13 cellular contexts compared by ENCODE assay signal in the genomic region with DNA sequence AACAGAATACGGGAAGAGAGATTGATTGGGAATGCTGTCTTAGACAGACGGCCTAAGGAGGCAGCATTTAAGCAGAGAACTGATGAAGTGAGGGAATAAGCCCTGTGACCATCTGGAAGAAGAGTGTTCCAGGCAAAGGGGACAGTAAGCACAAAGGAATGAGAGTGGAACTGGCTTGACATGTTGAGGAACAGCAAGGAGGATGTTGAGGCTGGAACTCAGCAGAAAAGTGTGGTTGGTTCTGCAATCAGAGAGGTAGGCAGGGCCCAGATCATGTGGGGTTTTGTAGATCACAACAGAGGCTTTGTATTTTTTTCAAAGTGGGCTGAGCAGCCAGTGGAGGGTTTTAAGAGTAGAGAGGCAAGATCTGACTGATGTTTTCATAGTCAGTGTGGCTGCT.
A peak's percentile ranks its signal among the peaks of the same experiment; 100 is the strongest.
DNase-seq lines count a peak whose midpoint lies in the region; TF ChIP-seq lines count a peak whose summit lies in the region.
"Had no signal": no experiment of that assay in that cellular context is flagged by ENCODE, and none has a peak within 500 bp of the region (broad histone marks: within the 10 kb centered on the region; RNA-seq: fewer than 3 reads in every experiment).

No MANE protein-coding gene starts in this region.

- no peaks in the 10 kb centered on the region for H3K9me3 Mint-ChIP-seq in neural progenitor cell
- no peaks in the 10 kb centered on the region for H3K9me3 Mint-ChIP-seq in activated CD4-positive, alpha-beta T cell treated with anti-CD3 and anti-CD28 coated beads, Interleukin-2, amount 10 ng/mL, durations not matched to agents 7 days and 5 days
- H3K9me3 Mint-ChIP-seq: CD8-positive, alpha-beta memory T cell; IgD-negative memory B cell had no signal

- no peaks in the 10 kb centered on the region for H3K36me3 Mint-ChIP-seq in neural progenitor cell
- H3K36me3 Mint-ChIP-seq in activated CD4-positive, alpha-beta T cell treated with anti-CD3 and anti-CD28 coated beads, Interleukin-2, amount 10 ng/mL, durations not matched to agents 7 days and 5 days (ENCODE audit: low read depth) = no peaks in the 10 kb centered on the region
- H3K36me3 Mint-ChIP-seq: CD8-positive, alpha-beta memory T cell; IgD-negative memory B cell had no signal

- no peak overlapping the region for H3K4me3 Mint-ChIP-seq in neural progenitor cell
- H3K4me3 Mint-ChIP-seq in activated CD4-positive, alpha-beta T cell treated with anti-CD3 and anti-CD28 coated beads, Interleukin-2, amount 10 ng/mL, durations not matched to agents 7 days and 5 days = no peak overlapping the region
- H3K4me3 Mint-ChIP-seq: CD8-positive, alpha-beta memory T cell; IgD-negative memory B cell had no signal

- no peak overlapping the region for H3K9ac ChIP-seq in neural progenitor cell

- H3K27ac ChIP-seq in neural progenitor cell = no peak overlapping the region
- no peak overlapping the region for H3K27ac ChIP-seq in coronary artery
- H3K27ac ChIP-seq in left ventricle myocardium inferior (replicated peaks) = no peak overlapping the region

- no peaks in the 10 kb centered on the region for H3F3A ChIP-seq in neural progenitor cell (ENCODE audit: low read depth)

- no peaks in the 10 kb centered on the region for H3K79me2 ChIP-seq in neural progenitor cell (ENCODE audit: low read depth)

- H3K4me3 ChIP-seq in epithelial cell of esophagus (ENCODE audit: low read length) = no peak overlapping the region
- no peak overlapping the region for H3K4me3 ChIP-seq in neural progenitor cell
- H3K4me3 ChIP-seq in coronary artery = no peak overlapping the region
- no peak overlapping the region for H3K4me3 ChIP-seq in left ventricle myocardium inferior

- H3K36me3 ChIP-seq in neural progenitor cell (no peaks in the 10 kb centered on the region), left ventricle myocardium inferior (no peaks in the 10 kb centered on the region)

- H3K27me3 Mint-ChIP-seq in neural progenitor cell (ENCODE audit: insufficient read depth, low read depth) = no peaks in the 10 kb centered on the region
- no peaks in the 10 kb centered on the region for H3K27me3 Mint-ChIP-seq in activated CD4-positive, alpha-beta T cell treated with anti-CD3 and anti-CD28 coated beads, Interleukin-2, amount 10 ng/mL, durations not matched to agents 7 days and 5 days
- H3K27me3 Mint-ChIP-seq: IgD-negative memory B cell had no signal

- TF ChIP-seq CTCF in epithelial cell of esophagus (IDR thresholded peaks at IDR 0.05; ENCODE audit: insufficient read depth, low read depth, low read length, missing control alignments) (no peak), neural progenitor cell (IDR thresholded peaks at IDR 0.05) (no peak), coronary artery (IDR thresholded peaks at IDR 0.05) (no peak), left ventricle myocardium inferior (IDR thresholded peaks at IDR 0.05; ENCODE audit: borderline replicate concordance) (no peak)

- DNase-seq in AG20443 (ENCODE audit: low spot score) (peak; percentile 39), HT1080 (ENCODE audit: low read depth) (peak; percentile 40), epithelial cell of esophagus (ENCODE audit: low read depth) (peak; percentile 58), neural progenitor cell (ENCODE audit: low spot score) (no peak), coronary artery (ENCODE audit: low spot score) (no peak), left ventricle myocardium inferior (no peak), iPS-NIHi11 (ENCODE audit: low spot score) (no peak)
- DNase-seq in activated CD4-positive, alpha-beta T cell treated with anti-CD3 and anti-CD28 coated beads, Interleukin-2, amount 10 ng/mL, durations not matched to agents 7 days and 5 days = no peak
- DNase-seq: CD8-positive, alpha-beta memory T cell; NCI-H146; NCI-H69; SHP77 had no signal

- POLR2A ChIA-PET in activated CD4-positive, alpha-beta T cell treated with anti-CD3 and anti-CD28 coated beads, Interleukin-2, amount 10 ng/mL, durations not matched to agents 7 days and 5 days (lab: Charles Lee) = no interaction called here

- no peaks in the 10 kb centered on the region for H3K4me1 ChIP-seq in neural progenitor cell
- H3K4me1 ChIP-seq in left ventricle myocardium inferior = no peaks in the 10 kb centered on the region

- CTCF ChIA-PET in activated CD4-positive, alpha-beta T cell treated with anti-CD3 and anti-CD28 coated beads, Interleukin-2, amount 10 ng/mL, durations not matched to agents 7 days and 5 days (lab: Charles Lee) = interaction anchor here (0.8 to 1.5 kb wide), 2 partner anchors 10 to 197 kb away, joined by 4 read pairs; no protein-coding TSS in a partner anchor

- intact Hi-C loops in left ventricle myocardium inferior (cut with micrococcal nuclease) = no loop called here

- peak overlapping the region; percentile 38 for H2AFZ ChIP-seq in neural progenitor cell (replicated peaks)

- H3K4me2 ChIP-seq in neural progenitor cell = no peak overlapping the region

- no peak overlapping the region for H3K27ac Mint-ChIP-seq in neural progenitor cell
- no peak overlapping the region for H3K27ac Mint-ChIP-seq in activated CD4-positive, alpha-beta T cell treated with anti-CD3 and anti-CD28 coated beads, Interleukin-2, amount 10 ng/mL, durations not matched to agents 7 days and 5 days
- H3K27ac Mint-ChIP-seq: CD8-positive, alpha-beta memory T cell; IgD-negative memory B cell had no signal

- no peaks in the 10 kb centered on the region for H4K20me1 ChIP-seq in neural progenitor cell (ENCODE audit: low read depth)

- no peaks in the 10 kb centered on the region for H3K27me3 ChIP-seq in neural progenitor cell
- no peaks in the 10 kb centered on the region for H3K27me3 ChIP-seq in left ventricle myocardium inferior (ENCODE audit: low read depth)

- H3K9me3 ChIP-seq in neural progenitor cell (ENCODE audit: low read depth) (no peaks in the 10 kb centered on the region), left ventricle myocardium inferior (replicated peaks) (no peaks in the 10 kb centered on the region)

- H3K4me1 Mint-ChIP-seq in neural progenitor cell = no peaks in the 10 kb centered on the region
- H3K4me1 Mint-ChIP-seq in activated CD4-positive, alpha-beta T cell treated with anti-CD3 and anti-CD28 coated beads, Interleukin-2, amount 10 ng/mL, durations not matched to agents 7 days and 5 days = peaks cover 2% of the 10 kb centered on the region

Comparison
In these comparisons a context has a peak if more than half of its experiments do, and no peak if none do; other contexts are left out.
1. DNase-seq: peak in AG20443 (single experiment), HT1080 (single experiment) and epithelial cell of esophagus (single experiment); none in neural progenitor cell (single experiment), activated CD4-positive, alpha-beta T cell treated with anti-CD3 and anti-CD28 coated beads, Interleukin-2, amount 10 ng/mL, durations not matched to agents 7 days and 5 days (single experiment), coronary artery (single experiment), left ventricle myocardium inferior (single experiment) and iPS-NIHi11 (single experiment).